In the genomic region with DNA sequence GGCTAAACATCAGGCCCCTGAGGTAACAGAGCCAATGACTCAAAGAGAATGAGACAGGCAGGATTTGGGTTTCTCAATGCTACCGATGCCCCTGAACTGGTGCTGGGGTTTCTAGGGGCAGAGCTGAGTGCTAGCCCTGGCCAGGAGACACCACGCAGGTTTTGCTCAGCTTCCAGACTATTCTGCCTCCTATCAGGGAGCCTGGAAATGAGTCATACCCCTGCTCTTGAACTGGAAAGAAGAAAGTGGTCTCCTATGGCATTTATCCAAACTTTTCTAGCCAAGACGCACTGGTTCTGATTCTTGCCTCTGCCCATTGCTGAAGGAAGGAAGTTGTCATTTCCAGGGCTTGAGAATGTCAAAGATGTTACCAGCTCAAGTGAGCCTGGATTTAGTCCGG, we compare ENCODE assay signal across 27 cellular contexts.
"Had no signal": no experiment of that assay in that cellular context is flagged by ENCODE, and none has a peak within 500 bp of the region (broad histone marks: within the 10 kb centered on the region; RNA-seq: fewer than 3 reads in every experiment).

No MANE protein-coding gene starts in this region.

- H3K4me3 ChIP-seq: stomach, suprapubic skin, testis, thoracic aorta, thyroid gland, tibial artery, tibial nerve, transverse colon, upper lobe of left lung, upper lobe of right lung, uterus, vagina had no signal

- H3K9me3 ChIP-seq: stomach, testis, thoracic aorta, thyroid gland, tibial artery, tibial nerve, transverse colon, upper lobe of left lung, upper lobe of right lung, uterus, vagina had no signal

- H3K27ac ChIP-seq: stomach, suprapubic skin, testis, thoracic aorta, thyroid gland, tibial artery, tibial nerve, transverse colon, upper lobe of left lung, upper lobe of right lung, uterus, vagina had no signal

- FAIRE-seq: urothelium cell line had no signal

- H3K36me3 ChIP-seq: stomach, suprapubic skin, thoracic aorta, thyroid gland, tibial artery, tibial nerve, transverse colon, upper lobe of left lung, upper lobe of right lung, uterus, vagina had no signal

- ATAC-seq: stimulated activated effector memory CD8-positive, alpha-beta T cell treated with anti-CD3 and anti-CD28 coated beads, Interleukin-12 subunit alpha, Interleukin-12 subunit beta, amount 100 ng/mL, for 72 hours; stimulated activated memory B cell treated with anti-CD40 and anti-IgM and Interleukin-4, amounts not matched to agents 10 μg/mL and 1 μg/mL and 100 μg/mL, for 72 hours; stimulated activated naive B cell treated with anti-CD40 and anti-IgM and Interleukin-4, amounts not matched to agents 10 μg/mL and 1 μg/mL and 100 μg/mL, for 72 hours; stimulated activated naive CD8-positive, alpha-beta T cell treated with anti-CD3 and anti-CD28 coated beads, Interleukin-15, amount 100 ng/mL, for 72 hours; stimulated activated naive CD8-positive, alpha-beta T cell treated with anti-CD3 and anti-CD28 coated beads, Interleukin-15, Interleukin-2, amounts not matched to agents 100 U/mL and 50 U/mL, for 24 hours; upper lobe of right lung had no signal

- H3K4me1 ChIP-seq: stomach, suprapubic skin, testis, thyroid gland, tibial artery, tibial nerve, transverse colon, upper lobe of left lung, upper lobe of right lung, uterus, vagina had no signal

- DNase-seq: stimulated activated CD4-positive, alpha-beta T cell treated with anti-CD3 and anti-CD28 coated beads, Interleukin-2, amount 100 ng/mL, for 48 hours; stimulated activated CD4-positive, alpha-beta T cell treated with anti-CD3 and anti-CD28 coated beads, Interleukin-4, amount 100 ng/mL, for 1 hour; stimulated activated CD4-positive, alpha-beta T cell treated with anti-CD3 and anti-CD28 coated beads, Interleukin-4, amount 100 ng/mL, for 24 hours; stimulated activated CD4-positive, alpha-beta T cell treated with anti-CD3 and anti-CD28 coated beads, Interleukin-4, amount 100 ng/mL, for 4 hours; stimulated activated CD8-positive, alpha-beta memory T cell treated with anti-CD3 and anti-CD28 coated beads, Interleukin-4, amount 100 ng/mL, for 48 hours; stimulated activated naive B cell treated with anti-CD40 and anti-IgM and Interleukin-4, amounts not matched to agents 10 μg/mL and 1 μg/mL and 100 μg/mL, for 72 hours; stimulated activated naive CD4-positive, alpha-beta T cell; stimulated activated naive CD4-positive, alpha-beta T cell treated with Interleukin-2 at 50 U/mL for 16 hours; stimulated activated naive CD8-positive, alpha-beta T cell treated with anti-CD3 and anti-CD28 coated beads, Interleukin-15, amount 100 ng/mL, for 72 hours; stimulated activated naive CD8-positive, alpha-beta T cell treated with anti-CD3 and anti-CD28 coated beads, Interleukin-15, Interleukin-2, amounts not matched to agents 100 U/mL and 50 U/mL, for 24 hours; stomach; substantia nigra; testis; thyroid gland; tibial artery; transverse colon; trophoblast cell; upper lobe of left lung; upper lobe of right lung; uterus had no signal

- H3K27me3 ChIP-seq: stomach, suprapubic skin, testis, thyroid gland, tibial artery, tibial nerve, transverse colon, upper lobe of left lung, upper lobe of right lung, uterus, vagina had no signal
